In genomic region chr20:36777576-36777975, GRCh38 we compare ENCODE assay signal across 15 cellular contexts.
"Had no signal": no experiment of that assay in that cellular context is flagged by ENCODE, and none has a peak within 500 bp of the region (broad histone marks: within the 10 kb centered on the region; RNA-seq: fewer than 3 reads in every experiment).

No MANE protein-coding gene starts in this region.

- H3K4me3 ChIP-seq: gastroesophageal sphincter, right atrium auricular region, skin epidermis, tibial nerve, uterus had no signal

- H3K36me3 Mint-ChIP-seq: naive thymus-derived CD8-positive, alpha-beta T cell had no signal

- H3K27ac Mint-ChIP-seq: activated naive CD8-positive, alpha-beta T cell treated with anti-CD3 and anti-CD28 coated beads, Interleukin-2, amount 10 ng/mL, durations not matched to agents 7 days and 5 days; naive thymus-derived CD8-positive, alpha-beta T cell; progenitor cell of endocrine pancreas had no signal

- H3K4me3 Mint-ChIP-seq: activated naive CD8-positive, alpha-beta T cell treated with anti-CD3 and anti-CD28 coated beads, Interleukin-2, amount 10 ng/mL, durations not matched to agents 7 days and 5 days; naive thymus-derived CD8-positive, alpha-beta T cell had no signal

- H3K36me3 ChIP-seq: right atrium auricular region, uterus had no signal

- H3K9me3 Mint-ChIP-seq: activated naive CD8-positive, alpha-beta T cell treated with anti-CD3 and anti-CD28 coated beads, Interleukin-2, amount 10 ng/mL, durations not matched to agents 7 days and 5 days; naive thymus-derived CD8-positive, alpha-beta T cell had no signal

- H3K27ac ChIP-seq: right atrium auricular region, uterus had no signal

- H3K27me3 Mint-ChIP-seq: progenitor cell of endocrine pancreas had no signal

- H3K9me3 ChIP-seq: gastroesophageal sphincter, right atrium auricular region, tibial nerve, uterus had no signal

- H3K27me3 ChIP-seq: gastroesophageal sphincter, right atrium auricular region, tibial nerve, uterus had no signal

- DNase-seq: activated CD4-positive, alpha-beta T cell treated with anti-CD3 and anti-CD28 coated beads, Interleukin-2, amount 50 U/mL, for 1 hour; activated CD4-positive, CD25-positive, alpha-beta regulatory T cell; activated CD8-positive, alpha-beta memory T cell treated with anti-CD3 and anti-CD28 coated beads for 24 hours; activated naive CD8-positive, alpha-beta T cell treated with anti-CD3 and anti-CD28 coated beads, Interleukin-2, amount 10 ng/mL, durations not matched to agents 7 days and 5 days; anterior cingulate cortex; naive thymus-derived CD8-positive, alpha-beta T cell; nucleus accumbens; stimulated activated CD4-positive, alpha-beta T cell treated with anti-CD3 and anti-CD28 coated beads, Interleukin-4, amount 100 ng/mL, for 24 hours; stimulated activated naive CD4-positive, alpha-beta T cell treated with Interleukin-2 at 50 U/mL for 16 hours; uterus had no signal
